In the genomic region with DNA sequence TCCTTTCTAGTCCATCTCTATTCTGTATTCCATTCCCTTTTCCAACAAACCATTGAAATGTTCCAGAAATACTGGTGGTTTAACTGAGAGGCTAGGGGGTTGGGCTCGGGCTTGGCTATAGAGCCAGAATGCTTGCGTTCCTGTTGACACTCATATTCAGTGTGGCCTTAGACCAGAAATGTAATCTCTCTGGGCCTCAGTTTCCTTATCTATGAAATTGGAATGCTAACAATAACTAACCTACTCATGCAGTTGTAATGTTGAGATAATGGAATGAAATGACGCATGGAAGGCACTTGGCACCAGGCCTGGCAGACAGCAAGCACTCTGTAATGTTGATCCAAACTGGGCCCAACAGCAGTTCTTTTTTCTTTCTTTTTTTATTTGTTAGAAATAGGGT, we compare ENCODE assay signal across 13 cellular contexts. TPM values are rescaled to one million over a fixed set of nuclear protein-coding genes. Genes with fewer than 3 reads are reported as not detected.
DNase-seq lines count a peak whose midpoint lies in the region; ATAC-seq and TF ChIP-seq lines count a peak whose summit lies in the region.
"Had no signal": no experiment of that assay in that cellular context is flagged by ENCODE, and none has a peak within 500 bp of the region (broad histone marks: within the 10 kb centered on the region; RNA-seq: fewer than 3 reads in every experiment).

No MANE protein-coding gene starts in this region.

- H3K27me3 Mint-ChIP-seq in activated CD4-positive, alpha-beta memory T cell treated with anti-CD3 and anti-CD28 coated beads, Interleukin-2, amount 10 ng/mL, durations not matched to agents 7 days and 5 days = no peaks in the 10 kb centered on the region
- H3K27me3 Mint-ChIP-seq in stimulated activated naive B cell treated with anti-CD40 and anti-IgM and Interleukin-4, amounts not matched to agents 10 μg/mL and 1 μg/mL and 100 μg/mL, for 72 hours = no peaks in the 10 kb centered on the region

- POLR2A ChIA-PET in activated CD4-positive, alpha-beta memory T cell treated with anti-CD3 and anti-CD28 coated beads, Interleukin-2, amount 10 ng/mL, durations not matched to agents 7 days and 5 days (lab: Charles Lee) = interaction anchor here (0.6 kb wide), 1 partner anchor 27 kb away, joined by 4 read pairs; no protein-coding TSS in a partner anchor

- H3K27me3 ChIP-seq in heart left ventricle = no peaks in the 10 kb centered on the region

- no peak for TF ChIP-seq CTCF in heart left ventricle (IDR thresholded peaks at IDR 0.05)

- intact Hi-C loops in heart left ventricle (cut with DNase I) = loop anchor here in 1 of 10 donors (2.0 kb wide), 1 partner anchor 24 kb away; no protein-coding TSS in a partner anchor

- 34 to 47% (median 40%) methylated on average over 3 of the region's 3 CpGs for WGBS in heart left ventricle, 4 donors

- H3K27ac ChIP-seq in heart left ventricle = peak overlapping the region; percentile 35 to 95 (median 86)

- no peak for TF ChIP-seq POLR2A in heart left ventricle (IDR thresholded peaks at IDR 0.05)

- H3K4me1 Mint-ChIP-seq in activated CD4-positive, alpha-beta memory T cell treated with anti-CD3 and anti-CD28 coated beads, Interleukin-2, amount 10 ng/mL, durations not matched to agents 7 days and 5 days = peaks cover 52% of the 10 kb centered on the region
- peaks cover 77% of the 10 kb centered on the region for H3K4me1 Mint-ChIP-seq in stimulated activated effector memory CD8-positive, alpha-beta T cell treated with anti-CD3 and anti-CD28 coated beads, Interleukin-12 subunit alpha, Interleukin-12 subunit beta, amount 100 ng/mL, for 72 hours
- H3K4me1 Mint-ChIP-seq in stimulated activated naive B cell treated with anti-CD40 and anti-IgM and Interleukin-4, amounts not matched to agents 10 μg/mL and 1 μg/mL and 100 μg/mL, for 72 hours = peaks cover 75 to 97% of the 10 kb centered on the region in 2 donors

- peaks cover 54% of the 10 kb centered on the region for H3K36me3 Mint-ChIP-seq in activated CD4-positive, alpha-beta memory T cell treated with anti-CD3 and anti-CD28 coated beads, Interleukin-2, amount 10 ng/mL, durations not matched to agents 7 days and 5 days (ENCODE audit: low read depth)
- peaks cover 66% of the 10 kb centered on the region for H3K36me3 Mint-ChIP-seq in stimulated activated effector memory CD8-positive, alpha-beta T cell treated with anti-CD3 and anti-CD28 coated beads, Interleukin-12 subunit alpha, Interleukin-12 subunit beta, amount 100 ng/mL, for 72 hours
- peaks cover 74 to 82% of the 10 kb centered on the region in 2 donors for H3K36me3 Mint-ChIP-seq in stimulated activated naive B cell treated with anti-CD40 and anti-IgM and Interleukin-4, amounts not matched to agents 10 μg/mL and 1 μg/mL and 100 μg/mL, for 72 hours

- ATAC-seq in heart left ventricle (peak; percentile 75 to 81 (median 78)), HG03095 (IDR thresholded peaks at IDR 0.05; ENCODE audit: unreplicated experiment) (no peak), GM19035 (IDR thresholded peaks at IDR 0.05; ENCODE audit: unreplicated experiment) (no peak)
- no peak for ATAC-seq in stimulated activated effector memory CD8-positive, alpha-beta T cell treated with anti-CD3 and anti-CD28 coated beads, Interleukin-12 subunit alpha, Interleukin-12 subunit beta, amount 100 ng/mL, for 72 hours
- no peak for ATAC-seq in stimulated activated naive B cell treated with anti-CD40 and anti-IgM and Interleukin-4, amounts not matched to agents 10 μg/mL and 1 μg/mL and 100 μg/mL, for 72 hours (replicated peaks)

- H3K9me3 Mint-ChIP-seq in activated CD4-positive, alpha-beta memory T cell treated with anti-CD3 and anti-CD28 coated beads, Interleukin-2, amount 10 ng/mL, durations not matched to agents 7 days and 5 days = no peaks in the 10 kb centered on the region
- no peaks in the 10 kb centered on the region for H3K9me3 Mint-ChIP-seq in stimulated activated effector memory CD8-positive, alpha-beta T cell treated with anti-CD3 and anti-CD28 coated beads, Interleukin-12 subunit alpha, Interleukin-12 subunit beta, amount 100 ng/mL, for 72 hours
- H3K9me3 Mint-ChIP-seq in stimulated activated naive B cell treated with anti-CD40 and anti-IgM and Interleukin-4, amounts not matched to agents 10 μg/mL and 1 μg/mL and 100 μg/mL, for 72 hours = peaks cover 0 to 4% of the 10 kb centered on the region in 2 donors

- H3K4me3 ChIP-seq in heart left ventricle = no peak overlapping the region

- H3K36me3 ChIP-seq in heart left ventricle = peaks cover 0 to 64% (median 41%) of the 10 kb centered on the region in 9 donors

- H3K4me1 ChIP-seq in heart left ventricle = peaks cover 24 to 89% (median 79%) of the 10 kb centered on the region in 12 donors

- CTCF ChIA-PET in activated CD4-positive, alpha-beta memory T cell treated with anti-CD3 and anti-CD28 coated beads, Interleukin-2, amount 10 ng/mL, durations not matched to agents 7 days and 5 days (lab: Charles Lee) = interaction anchor here (0.7 to 1.2 kb wide), 2 partner anchors 26 to 91 kb away, joined by 3 read pairs; no protein-coding TSS in a partner anchor

- DNase-seq in H4 (ENCODE audit: low spot score) (peak; percentile 68), heart left ventricle (peak in 4 of 5 donors; percentile 67 to 89 (median 82)), pons (ENCODE audit: low spot score) (no peak)
- no peak for DNase-seq in activated CD4-positive, alpha-beta memory T cell treated with anti-CD3 and anti-CD28 coated beads, Interleukin-2, amount 10 ng/mL, durations not matched to agents 7 days and 5 days
- DNase-seq in stimulated activated effector memory CD8-positive, alpha-beta T cell treated with anti-CD3 and anti-CD28 coated beads, Interleukin-12 subunit alpha, Interleukin-12 subunit beta, amount 100 ng/mL, for 72 hours (ENCODE audit: low spot score in 2 of 2) = no peak
- DNase-seq in stimulated activated naive B cell treated with anti-CD40 and anti-IgM and Interleukin-4, amounts not matched to agents 10 μg/mL and 1 μg/mL and 100 μg/mL, for 72 hours = no peak
- DNase-seq: activated CD4-positive, CD25-positive, alpha-beta regulatory T cell treated with anti-CD3 and anti-CD28 coated beads, Interleukin-2, amount 50 U/mL, for 72 hours; effector CD8-positive, alpha-beta T cell; NCI-H146; nucleus accumbens; stimulated activated naive CD4-positive, alpha-beta T cell treated with Interleukin-2 at 50 U/mL for 16 hours had no signal

- peak overlapping the region; percentile 31 for H3K27ac Mint-ChIP-seq in activated CD4-positive, alpha-beta memory T cell treated with anti-CD3 and anti-CD28 coated beads, Interleukin-2, amount 10 ng/mL, durations not matched to agents 7 days and 5 days
- peak overlapping the region; percentile 99 for H3K27ac Mint-ChIP-seq in stimulated activated effector memory CD8-positive, alpha-beta T cell treated with anti-CD3 and anti-CD28 coated beads, Interleukin-12 subunit alpha, Interleukin-12 subunit beta, amount 100 ng/mL, for 72 hours
- no peak overlapping the region for H3K27ac Mint-ChIP-seq in stimulated activated naive B cell treated with anti-CD40 and anti-IgM and Interleukin-4, amounts not matched to agents 10 μg/mL and 1 μg/mL and 100 μg/mL, for 72 hours

- H3K4me3 Mint-ChIP-seq in activated CD4-positive, alpha-beta memory T cell treated with anti-CD3 and anti-CD28 coated beads, Interleukin-2, amount 10 ng/mL, durations not matched to agents 7 days and 5 days = no peak overlapping the region
- no peak overlapping the region for H3K4me3 Mint-ChIP-seq in stimulated activated effector memory CD8-positive, alpha-beta T cell treated with anti-CD3 and anti-CD28 coated beads, Interleukin-12 subunit alpha, Interleukin-12 subunit beta, amount 100 ng/mL, for 72 hours
- no peak overlapping the region for H3K4me3 Mint-ChIP-seq in stimulated activated naive B cell treated with anti-CD40 and anti-IgM and Interleukin-4, amounts not matched to agents 10 μg/mL and 1 μg/mL and 100 μg/mL, for 72 hours

- no peaks in the 10 kb centered on the region for H3K9me3 ChIP-seq in heart left ventricle

RNA-seq across cellular contexts. Expression of a gene that starts 26.8 kb away (rescaled TPM):
- total RNA-seq in H4 (2014; rRNA removed; shearing (Covaris generic)) = 17.9 and 18.1 TPM in 2 replicates
- total RNA-seq in activated CD4-positive, alpha-beta memory T cell treated with anti-CD3 and anti-CD28 coated beads, Interleukin-2, amount 10 ng/mL, durations not matched to agents 7 days and 5 days = 10 to 100 TPM; 72.7 to 73.5 TPM
- 10 to 100 TPM; 22.8 to 54.8 (median 33.9) TPM for total RNA-seq in heart left ventricle
- polyA plus RNA-seq in heart left ventricle = 10 to 100 TPM in 1 of 2 donors, 1 to 10 TPM in 1; 8.3 to 17.1 TPM

Comparison
In these comparisons a context has a peak if more than half of its experiments do, and no peak if none do; other contexts are left out.
1. DNase-seq: peak in H4 (single experiment) and heart left ventricle (4 of 5); none in activated CD4-positive, alpha-beta memory T cell treated with anti-CD3 and anti-CD28 coated beads, Interleukin-2, amount 10 ng/mL, durations not matched to agents 7 days and 5 days (single experiment), stimulated activated effector memory CD8-positive, alpha-beta T cell treated with anti-CD3 and anti-CD28 coated beads, Interleukin-12 subunit alpha, Interleukin-12 subunit beta, amount 100 ng/mL, for 72 hours (0 of 2), stimulated activated naive B cell treated with anti-CD40 and anti-IgM and Interleukin-4, amounts not matched to agents 10 μg/mL and 1 μg/mL and 100 μg/mL, for 72 hours (single experiment) and pons (single experiment).
2. ATAC-seq: peak in heart left ventricle (4 of 4); none in stimulated activated effector memory CD8-positive, alpha-beta T cell treated with anti-CD3 and anti-CD28 coated beads, Interleukin-12 subunit alpha, Interleukin-12 subunit beta, amount 100 ng/mL, for 72 hours (single experiment), HG03095 (single experiment), GM19035 (single experiment) and stimulated activated naive B cell treated with anti-CD40 and anti-IgM and Interleukin-4, amounts not matched to agents 10 μg/mL and 1 μg/mL and 100 μg/mL, for 72 hours (0 of 2).